Comparison of ENCODE assay signal across 2 cellular contexts in the genomic region with DNA sequence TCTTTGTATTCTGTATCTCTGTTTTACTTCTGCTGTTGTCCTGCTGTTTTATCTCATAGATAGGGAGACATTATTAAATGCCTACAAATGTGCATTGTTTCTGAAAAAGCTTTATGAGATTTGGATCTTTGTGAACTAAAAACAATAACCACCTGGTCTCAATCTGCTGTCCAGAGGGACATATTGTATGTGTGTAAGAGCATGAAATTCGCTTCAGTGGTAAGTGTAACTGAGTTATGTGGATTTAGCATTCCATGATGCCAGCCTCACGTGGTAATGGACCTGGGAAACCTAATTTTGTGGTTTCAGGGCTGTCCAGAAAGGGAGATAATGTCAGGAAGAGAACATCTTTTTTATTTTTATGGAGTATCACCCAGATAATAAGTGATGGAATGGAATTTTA.
TF ChIP-seq lines count a peak whose summit lies in the region.

No MANE protein-coding gene starts in this region.

TF ChIP-seq in IMR-90, 13 proteins besides CTCF, POLR2A, EP300 and RAD21 (continued from another document):
- TF ChIP-seq, protein P1, sequence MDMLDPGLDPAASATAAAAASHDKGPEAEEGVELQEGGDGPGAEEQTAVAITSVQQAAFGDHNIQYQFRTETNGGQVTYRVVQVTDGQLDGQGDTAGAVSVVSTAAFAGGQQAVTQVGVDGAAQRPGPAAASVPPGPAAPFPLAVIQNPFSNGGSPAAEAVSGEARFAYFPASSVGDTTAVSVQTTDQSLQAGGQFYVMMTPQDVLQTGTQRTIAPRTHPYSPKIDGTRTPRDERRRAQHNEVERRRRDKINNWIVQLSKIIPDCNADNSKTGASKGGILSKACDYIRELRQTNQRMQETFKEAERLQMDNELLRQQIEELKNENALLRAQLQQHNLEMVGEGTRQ (IDR thresholded peaks at IDR 0.05; ENCODE audit: low read depth, low read length), result no peak
- TF ChIP-seq MXI1 (IDR thresholded peaks at IDR 0.05; ENCODE audit: borderline replicate concordance, low read depth, low read length) (no peak), CHD1 (IDR thresholded peaks at IDR 0.05; ENCODE audit: low read depth, low read length) (no peak), SMC3 (IDR thresholded peaks at IDR 0.05; ENCODE audit: low read depth, low read length) (no peak), MAFK (IDR thresholded peaks at IDR 0.05; ENCODE audit: low read depth, low read length) (no peak)
- TF ChIP-seq, protein P2, sequence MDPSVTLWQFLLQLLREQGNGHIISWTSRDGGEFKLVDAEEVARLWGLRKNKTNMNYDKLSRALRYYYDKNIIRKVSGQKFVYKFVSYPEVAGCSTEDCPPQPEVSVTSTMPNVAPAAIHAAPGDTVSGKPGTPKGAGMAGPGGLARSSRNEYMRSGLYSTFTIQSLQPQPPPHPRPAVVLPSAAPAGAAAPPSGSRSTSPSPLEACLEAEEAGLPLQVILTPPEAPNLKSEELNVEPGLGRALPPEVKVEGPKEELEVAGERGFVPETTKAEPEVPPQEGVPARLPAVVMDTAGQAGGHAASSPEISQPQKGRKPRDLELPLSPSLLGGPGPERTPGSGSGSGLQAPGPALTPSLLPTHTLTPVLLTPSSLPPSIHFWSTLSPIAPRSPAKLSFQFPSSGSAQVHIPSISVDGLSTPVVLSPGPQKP (IDR thresholded peaks at IDR 0.05; ENCODE audit: borderline replicate concordance, low read depth, low read length), result no peak

TF ChIP-seq in WTC11, 78 proteins besides CTCF, POLR2A, EP300 and RAD21 (continued from another document):
- TF ChIP-seq, protein P3, sequence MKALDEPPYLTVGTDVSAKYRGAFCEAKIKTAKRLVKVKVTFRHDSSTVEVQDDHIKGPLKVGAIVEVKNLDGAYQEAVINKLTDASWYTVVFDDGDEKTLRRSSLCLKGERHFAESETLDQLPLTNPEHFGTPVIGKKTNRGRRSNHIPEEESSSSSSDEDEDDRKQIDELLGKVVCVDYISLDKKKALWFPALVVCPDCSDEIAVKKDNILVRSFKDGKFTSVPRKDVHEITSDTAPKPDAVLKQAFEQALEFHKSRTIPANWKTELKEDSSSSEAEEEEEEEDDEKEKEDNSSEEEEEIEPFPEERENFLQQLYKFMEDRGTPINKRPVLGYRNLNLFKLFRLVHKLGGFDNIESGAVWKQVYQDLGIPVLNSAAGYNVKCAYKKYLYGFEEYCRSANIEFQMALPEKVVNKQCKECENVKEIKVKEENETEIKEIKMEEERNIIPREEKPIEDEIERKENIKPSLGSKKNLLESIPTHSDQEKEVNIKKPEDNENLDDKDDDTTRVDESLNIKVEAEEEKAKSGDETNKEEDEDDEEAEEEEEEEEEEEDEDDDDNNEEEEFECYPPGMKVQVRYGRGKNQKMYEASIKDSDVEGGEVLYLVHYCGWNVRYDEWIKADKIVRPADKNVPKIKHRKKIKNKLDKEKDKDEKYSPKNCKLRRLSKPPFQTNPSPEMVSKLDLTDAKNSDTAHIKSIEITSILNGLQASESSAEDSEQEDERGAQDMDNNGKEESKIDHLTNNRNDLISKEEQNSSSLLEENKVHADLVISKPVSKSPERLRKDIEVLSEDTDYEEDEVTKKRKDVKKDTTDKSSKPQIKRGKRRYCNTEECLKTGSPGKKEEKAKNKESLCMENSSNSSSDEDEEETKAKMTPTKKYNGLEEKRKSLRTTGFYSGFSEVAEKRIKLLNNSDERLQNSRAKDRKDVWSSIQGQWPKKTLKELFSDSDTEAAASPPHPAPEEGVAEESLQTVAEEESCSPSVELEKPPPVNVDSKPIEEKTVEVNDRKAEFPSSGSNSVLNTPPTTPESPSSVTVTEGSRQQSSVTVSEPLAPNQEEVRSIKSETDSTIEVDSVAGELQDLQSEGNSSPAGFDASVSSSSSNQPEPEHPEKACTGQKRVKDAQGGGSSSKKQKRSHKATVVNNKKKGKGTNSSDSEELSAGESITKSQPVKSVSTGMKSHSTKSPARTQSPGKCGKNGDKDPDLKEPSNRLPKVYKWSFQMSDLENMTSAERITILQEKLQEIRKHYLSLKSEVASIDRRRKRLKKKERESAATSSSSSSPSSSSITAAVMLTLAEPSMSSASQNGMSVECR (CRISPR knock-in tag; IDR thresholded peaks at IDR 0.05; ENCODE audit: borderline replicate concordance), result no peak
- no peak for TF ChIP-seq ZNF423 (CRISPR knock-in tag; IDR thresholded peaks at IDR 0.05)
- no peak for TF ChIP-seq EMX1 (CRISPR knock-in tag; IDR thresholded peaks at IDR 0.05)
- TF ChIP-seq ETV6 (CRISPR knock-in tag; IDR thresholded peaks at IDR 0.05), result no peak
- no peak for TF ChIP-seq NR3C1 (CRISPR knock-in tag; conservative IDR thresholded peaks at IDR 0.05; ENCODE audit: low read depth)
- TF ChIP-seq, protein P4, sequence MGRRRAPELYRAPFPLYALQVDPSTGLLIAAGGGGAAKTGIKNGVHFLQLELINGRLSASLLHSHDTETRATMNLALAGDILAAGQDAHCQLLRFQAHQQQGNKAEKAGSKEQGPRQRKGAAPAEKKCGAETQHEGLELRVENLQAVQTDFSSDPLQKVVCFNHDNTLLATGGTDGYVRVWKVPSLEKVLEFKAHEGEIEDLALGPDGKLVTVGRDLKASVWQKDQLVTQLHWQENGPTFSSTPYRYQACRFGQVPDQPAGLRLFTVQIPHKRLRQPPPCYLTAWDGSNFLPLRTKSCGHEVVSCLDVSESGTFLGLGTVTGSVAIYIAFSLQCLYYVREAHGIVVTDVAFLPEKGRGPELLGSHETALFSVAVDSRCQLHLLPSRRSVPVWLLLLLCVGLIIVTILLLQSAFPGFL (CRISPR knock-in tag; IDR thresholded peaks at IDR 0.05; ENCODE audit: borderline replicate concordance), result no peak
- TF ChIP-seq CREB1 (CRISPR knock-in tag; IDR thresholded peaks at IDR 0.05), result no peak
- TF ChIP-seq, protein P5, sequence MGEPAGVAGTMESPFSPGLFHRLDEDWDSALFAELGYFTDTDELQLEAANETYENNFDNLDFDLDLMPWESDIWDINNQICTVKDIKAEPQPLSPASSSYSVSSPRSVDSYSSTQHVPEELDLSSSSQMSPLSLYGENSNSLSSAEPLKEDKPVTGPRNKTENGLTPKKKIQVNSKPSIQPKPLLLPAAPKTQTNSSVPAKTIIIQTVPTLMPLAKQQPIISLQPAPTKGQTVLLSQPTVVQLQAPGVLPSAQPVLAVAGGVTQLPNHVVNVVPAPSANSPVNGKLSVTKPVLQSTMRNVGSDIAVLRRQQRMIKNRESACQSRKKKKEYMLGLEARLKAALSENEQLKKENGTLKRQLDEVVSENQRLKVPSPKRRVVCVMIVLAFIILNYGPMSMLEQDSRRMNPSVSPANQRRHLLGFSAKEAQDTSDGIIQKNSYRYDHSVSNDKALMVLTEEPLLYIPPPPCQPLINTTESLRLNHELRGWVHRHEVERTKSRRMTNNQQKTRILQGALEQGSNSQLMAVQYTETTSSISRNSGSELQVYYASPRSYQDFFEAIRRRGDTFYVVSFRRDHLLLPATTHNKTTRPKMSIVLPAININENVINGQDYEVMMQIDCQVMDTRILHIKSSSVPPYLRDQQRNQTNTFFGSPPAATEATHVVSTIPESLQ (CRISPR knock-in tag; IDR thresholded peaks at IDR 0.05), result no peak
- no peak for TF ChIP-seq TCF7 (CRISPR knock-in tag; IDR thresholded peaks at IDR 0.05; ENCODE audit: low read depth)
- TF ChIP-seq, protein P6, sequence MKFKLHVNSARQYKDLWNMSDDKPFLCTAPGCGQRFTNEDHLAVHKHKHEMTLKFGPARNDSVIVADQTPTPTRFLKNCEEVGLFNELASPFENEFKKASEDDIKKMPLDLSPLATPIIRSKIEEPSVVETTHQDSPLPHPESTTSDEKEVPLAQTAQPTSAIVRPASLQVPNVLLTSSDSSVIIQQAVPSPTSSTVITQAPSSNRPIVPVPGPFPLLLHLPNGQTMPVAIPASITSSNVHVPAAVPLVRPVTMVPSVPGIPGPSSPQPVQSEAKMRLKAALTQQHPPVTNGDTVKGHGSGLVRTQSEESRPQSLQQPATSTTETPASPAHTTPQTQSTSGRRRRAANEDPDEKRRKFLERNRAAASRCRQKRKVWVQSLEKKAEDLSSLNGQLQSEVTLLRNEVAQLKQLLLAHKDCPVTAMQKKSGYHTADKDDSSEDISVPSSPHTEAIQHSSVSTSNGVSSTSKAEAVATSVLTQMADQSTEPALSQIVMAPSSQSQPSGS (CRISPR knock-in tag; IDR thresholded peaks at IDR 0.05; ENCODE audit: borderline replicate concordance, low read depth), result no peak
- TF ChIP-seq HMGA2 (CRISPR knock-in tag; IDR thresholded peaks at IDR 0.05), result no peak
- TF ChIP-seq, protein P1 (CRISPR knock-in tag; IDR thresholded peaks at IDR 0.05), result no peak
- no peak for TF ChIP-seq ZNF317 (CRISPR knock-in tag; IDR thresholded peaks at IDR 0.05; ENCODE audit: borderline replicate concordance, low read depth)
